12 cellular contexts compared by ENCODE assay signal in genomic region chr15:66388576-66388975, GRCh38. TPM values are rescaled to one million over a fixed set of nuclear protein-coding genes. Genes with fewer than 3 reads are reported as not detected.
A peak's percentile ranks its signal among the peaks of the same experiment; 100 is the strongest.
DNase-seq lines count a peak whose midpoint lies in the region; ATAC-seq, FAIRE-seq and TF ChIP-seq lines count a peak whose summit lies in the region.
"Had no signal": no experiment of that assay in that cellular context is flagged by ENCODE, and none has a peak within 500 bp of the region (broad histone marks: within the 10 kb centered on the region; RNA-seq: fewer than 3 reads in every experiment).

No MANE protein-coding gene starts in this region.

- no peaks in the 10 kb centered on the region for H3K36me3 ChIP-seq in CD4-positive, CD25-positive, alpha-beta regulatory T cell (ENCODE audit: control insufficient read depth, insufficient read depth, low read length)
- H3K36me3 ChIP-seq in HUES64 (ENCODE audit: insufficient read depth, low read length) = peaks cover 15% of the 10 kb centered on the region
- H3K36me3 ChIP-seq in GM12878 (ENCODE audit: control insufficient read depth in 2 of 2, insufficient read depth in 2 of 2, low read length in 1 of 2) = no peaks in the 10 kb centered on the region
- H3K36me3 ChIP-seq in naive thymus-derived CD4-positive, alpha-beta T cell (ENCODE audit: control insufficient read depth in 2 of 3, insufficient read depth in 3 of 3, low read length in 3 of 3) = peaks cover 0 to 3% (median 0%) of the 10 kb centered on the region in 3 experiments
- peaks cover 1 to 34% of the 10 kb centered on the region in 2 donors for H3K36me3 ChIP-seq in neuronal stem cell (replicated peaks in 1 of 2; ENCODE audit: control insufficient read depth in 2 of 2, insufficient read depth in 2 of 2, low read length in 2 of 2)
- no peaks in the 10 kb centered on the region; the same call in none of the 2 replicates for H3K36me3 ChIP-seq in WERI-Rb-1

- CTCF ChIA-PET in GM12878 (lab: Yijun Ruan, JAX) = interaction anchor here (0.7 to 5.5 kb wide), 14 partner anchors 13 to 115 kb away, joined by 3 to 90 read pairs (median 7); partner anchors contain the start of genes SNAPC5 and TIPIN
- CTCF ChIA-PET in naive thymus-derived CD4-positive, alpha-beta T cell (lab: Charles Lee) = interaction anchor here (0.6 to 5.7 kb wide), 5 partner anchors 14 to 110 kb away, joined by 3 to 62 read pairs (median 4); partner anchors contain the start of gene SNAPC5

- no peak for ATAC-seq in CD4-positive, CD25-positive, alpha-beta regulatory T cell (ENCODE audit: low read depth in 2 of 2)
- ATAC-seq in GM12878 (no peak), GM21619 (IDR thresholded peaks at IDR 0.05; ENCODE audit: unreplicated experiment) (no peak)
- ATAC-seq in naive thymus-derived CD4-positive, alpha-beta T cell = no peak
- ATAC-seq: sciatic nerve had no signal

- peaks cover 7% of the 10 kb centered on the region for H3K79me1 ChIP-seq in neuronal stem cell (ENCODE audit: low read depth, low read length)

- H3K18ac ChIP-seq in neuronal stem cell (ENCODE audit: low read length) = no peak overlapping the region

- H3K27me3 ChIP-seq in CD4-positive, CD25-positive, alpha-beta regulatory T cell (ENCODE audit: control insufficient read depth, insufficient read depth, low read length) = no peaks in the 10 kb centered on the region
- H3K27me3 ChIP-seq in HUES64 (ENCODE audit: insufficient read depth, low read length) (no peaks in the 10 kb centered on the region), GM12878 (replicated peaks in 1 of 2; ENCODE audit: control insufficient read depth in 2 of 2, insufficient read depth in 2 of 2, low read length in 1 of 2) (no peaks in the 10 kb centered on the region), neuronal stem cell (ENCODE audit: control insufficient read depth in 3 of 3, insufficient read depth in 3 of 3, low read depth in 1 of 3, low read length in 3 of 3) (no peaks in the 10 kb centered on the region), WERI-Rb-1 (ENCODE audit: insufficient read depth, low read depth, severe bottlenecking) (no peaks in the 10 kb centered on the region)
- H3K27me3 ChIP-seq in naive thymus-derived CD4-positive, alpha-beta T cell (ENCODE audit: control insufficient read depth in 2 of 2, insufficient read depth in 2 of 2, low read length in 2 of 2) = no peaks in the 10 kb centered on the region

- H2BK15ac ChIP-seq in neuronal stem cell (ENCODE audit: low read length) = no peak overlapping the region

- DNase-seq in CD4-positive, CD25-positive, alpha-beta regulatory T cell = no peak
- no peak for DNase-seq in GM12878 (ENCODE audit: low read depth, low spot score)
- no peak for DNase-seq in naive thymus-derived CD4-positive, alpha-beta T cell
- DNase-seq in neuronal stem cell (ENCODE audit: low spot score) = no peak
- no peak for DNase-seq in stimulated activated CD4-positive, alpha-beta T cell treated with anti-CD3 and anti-CD28 coated beads, Interleukin-2, amount 100 ng/mL, for 48 hours
- DNase-seq in WERI-Rb-1 = no peak
- DNase-seq: GDM1, head of caudate nucleus had no signal

- H3K4me1 ChIP-seq in CD4-positive, CD25-positive, alpha-beta regulatory T cell (ENCODE audit: control insufficient read depth, insufficient read depth, low read length, poor library complexity, severe bottlenecking) = peaks cover 61% of the 10 kb centered on the region
- peaks cover 17% of the 10 kb centered on the region for H3K4me1 ChIP-seq in HUES64 (ENCODE audit: insufficient read depth, low read length)
- H3K4me1 ChIP-seq in GM12878 (ENCODE audit: control insufficient read depth, insufficient read depth, low read length) = peaks cover 17% of the 10 kb centered on the region; the same call in 1 of the 2 replicates
- peaks cover 47 to 58% of the 10 kb centered on the region in 2 donors for H3K4me1 ChIP-seq in naive thymus-derived CD4-positive, alpha-beta T cell (ENCODE audit: control insufficient read depth in 2 of 2, insufficient read depth in 2 of 2, low read length in 2 of 2)
- H3K4me1 ChIP-seq in neuronal stem cell (ENCODE audit: control insufficient read depth in 2 of 2, insufficient read depth in 1 of 2, low read depth in 1 of 2, low read length in 2 of 2) = peaks cover 2 to 8% of the 10 kb centered on the region in 2 donors

- SMC1A ChIA-PET in GM12878 (lab: Charles Lee; ENCODE audit: uncharacterized antibody, unreplicated experiment) = interaction anchor here (0.6 to 5.0 kb wide), 19 partner anchors 14 to 110 kb away, joined by 3 to 71 read pairs (median 3); partner anchors contain the start of genes SNAPC5 and TIPIN

- TF ChIP-seq EP300 in GM12878 (IDR thresholded peaks at IDR 0.05; ENCODE audit: borderline replicate concordance in 1 of 2, control insufficient read depth in 1 of 2, low read depth in 2 of 2, low read length in 2 of 2) = no peak

- POLR2A ChIA-PET in GM12878 (lab: Charles Lee) = interaction anchor here (0.6 to 9.7 kb wide), 13 partner anchors 14 to 1007 kb away, joined by 3 to 120 read pairs (median 6); partner anchors contain the start of gene SNAPC5
- POLR2A ChIA-PET in naive thymus-derived CD4-positive, alpha-beta T cell (lab: Charles Lee) = interaction anchor here (0.9 to 6.0 kb wide), 6 partner anchors 13 to 116 kb away, joined by 3 to 71 read pairs (median 8); partner anchors contain the start of genes RPL4, SNAPC5 and ZWILCH

- FAIRE-seq in GM12878 (lab: Jason Lieb, UNC) = no peak
- FAIRE-seq: HTR-8/SVneo had no signal

- H3K4me2 ChIP-seq in GM12878 (ENCODE audit: control insufficient read depth, insufficient read depth) (peak overlapping the region; percentile 50), neuronal stem cell (ENCODE audit: insufficient read depth, low read length, poor library complexity, severe bottlenecking) (no peak overlapping the region)

- WGBS in HUES64 = 96% methylated on average over 5 of the region's 5 CpGs
- WGBS in GM12878 (ENCODE audit: insufficient coverage, insufficient replicate concordance, low lambda C conversion rate, missing lambda C conversion rate) = 24% methylated on average over 3 of the region's 5 CpGs
- no CpG with 5 or more reads among the region's 5 CpGs for WGBS in neuronal stem cell (ENCODE audit: extremely low coverage in 2 of 2, insufficient read length in 2 of 2, insufficient replicate concordance in 1 of 2), 2 donors

- no peak for TF ChIP-seq POLR2A in GM12878 (IDR thresholded peaks at IDR 0.05; ENCODE audit: low read depth, low read length)

- peaks cover 77% of the 10 kb centered on the region for H3K79me2 ChIP-seq in GM12878 (ENCODE audit: control insufficient read depth, insufficient read depth, low read length)

- TF ChIP-seq CTCF in GM12878 (IDR thresholded peaks at IDR 0.05 in 2 of 3, conservative IDR thresholded peaks at IDR 0.05 in 1 of 3; ENCODE audit: control insufficient read depth in 2 of 3, extremely low read depth in 1 of 3, insufficient read depth in 1 of 3, low read depth in 3 of 3, low read length in 3 of 3) (no peak), WERI-Rb-1 (IDR thresholded peaks at IDR 0.05; ENCODE audit: low read depth, low read length) (no peak)

- in situ Hi-C loops in GM12878 (cut with MboI) = no loop called here

- no peaks in the 10 kb centered on the region for H4K20me1 ChIP-seq in GM12878 (ENCODE audit: control insufficient read depth, insufficient read depth)

- BruUV-seq in GM12878 (replicated peaks; lab: Mats Ljungman, UMichigan) = no TSS peak

- H3K9me3 ChIP-seq in CD4-positive, CD25-positive, alpha-beta regulatory T cell (ENCODE audit: control insufficient read depth in 2 of 2, low read length in 2 of 2) = no peaks in the 10 kb centered on the region
- H3K9me3 ChIP-seq in HUES64 (ENCODE audit: insufficient read depth, low read depth, low read length) = no peaks in the 10 kb centered on the region
- no peaks in the 10 kb centered on the region for H3K9me3 ChIP-seq in GM12878 (replicated peaks; ENCODE audit: control insufficient read depth, insufficient read depth, low read length)
- H3K9me3 ChIP-seq in naive thymus-derived CD4-positive, alpha-beta T cell (ENCODE audit: control insufficient read depth in 2 of 3, low read length in 3 of 3) = no peaks in the 10 kb centered on the region
- peaks cover 0 to 2% of the 10 kb centered on the region in 2 donors for H3K9me3 ChIP-seq in neuronal stem cell (replicated peaks in 1 of 2; ENCODE audit: control insufficient read depth in 2 of 2, insufficient read depth in 1 of 2, low read depth in 1 of 2, low read length in 2 of 2)
- no peaks in the 10 kb centered on the region for H3K9me3 ChIP-seq in WERI-Rb-1 (ENCODE audit: severe bottlenecking)

- intact Hi-C loops in GM12878 (cut with micrococcal nuclease; ENCODE audit: unreplicated experiment) = no loop called here
- intact Hi-C loops in naive thymus-derived CD4-positive, alpha-beta T cell (cut with micrococcal nuclease) = loop anchor here in 1 of 2 donors (5.0 kb wide), 3 partner anchors 34 to 864 kb away; partner anchors contain the start of genes AAGAB and IQCH

- peak overlapping the region; percentile 95 for H3K4me3 ChIP-seq in CD4-positive, CD25-positive, alpha-beta regulatory T cell (ENCODE audit: low read depth, low read length)
- peak overlapping the region; percentile 91 for H3K4me3 ChIP-seq in HUES64 (ENCODE audit: low read length)
- peak overlapping the region; percentile 100 for H3K4me3 ChIP-seq in GM12878
- no peak overlapping the region for H3K4me3 ChIP-seq in naive thymus-derived CD4-positive, alpha-beta T cell (ENCODE audit: low read length)
- H3K4me3 ChIP-seq in neuronal stem cell (ENCODE audit: low read length in 2 of 2) = peak overlapping the region in 1 of 2 donors; percentile 68
- no peak overlapping the region for H3K4me3 ChIP-seq in WERI-Rb-1 (ENCODE audit: low read depth, low read length)

- peak overlapping the region in 2 of 3 donors; percentile 82 to 85 for H3K27ac Mint-ChIP-seq in CD4-positive, CD25-positive, alpha-beta regulatory T cell
- H3K27ac Mint-ChIP-seq in naive thymus-derived CD4-positive, alpha-beta T cell = peak overlapping the region in 8 of 9 donors; percentile 1 to 91 (median 86)

- H3K9me3 Mint-ChIP-seq in CD4-positive, CD25-positive, alpha-beta regulatory T cell = no peaks in the 10 kb centered on the region
- H3K9me3 Mint-ChIP-seq in naive thymus-derived CD4-positive, alpha-beta T cell = peaks cover 0 to 1% (median 0%) of the 10 kb centered on the region in 11 donors

- no peak overlapping the region for H3K4ac ChIP-seq in neuronal stem cell (ENCODE audit: low read length)

- H3K27ac ChIP-seq in CD4-positive, CD25-positive, alpha-beta regulatory T cell (ENCODE audit: insufficient read depth, low read length, poor library complexity, severe bottlenecking) = peak overlapping the region; percentile 82
- H3K27ac ChIP-seq in HUES64 (ENCODE audit: low read depth, low read length) (no peak overlapping the region), GM12878 (ENCODE audit: control insufficient read depth, insufficient read depth) (peak overlapping the region; percentile 73), neuronal stem cell (replicated peaks; ENCODE audit: low read length) (no peak overlapping the region), WERI-Rb-1 (no peak overlapping the region)
- H3K27ac ChIP-seq in naive thymus-derived CD4-positive, alpha-beta T cell (ENCODE audit: low read depth, low read length) = peak overlapping the region; percentile 85

- H3K4me3 Mint-ChIP-seq in CD4-positive, CD25-positive, alpha-beta regulatory T cell = peak overlapping the region; percentile 94 to 98 (median 95)
- peak overlapping the region; percentile 87 to 100 (median 94) for H3K4me3 Mint-ChIP-seq in naive thymus-derived CD4-positive, alpha-beta T cell

- no peaks in the 10 kb centered on the region for H3K27me3 Mint-ChIP-seq in CD4-positive, CD25-positive, alpha-beta regulatory T cell
- no peaks in the 10 kb centered on the region for H3K27me3 Mint-ChIP-seq in naive thymus-derived CD4-positive, alpha-beta T cell

- TF ChIP-seq RAD21 in GM12878 (IDR thresholded peaks at IDR 0.05; ENCODE audit: insufficient read depth, low read depth, low read length) = no peak

- no peak overlapping the region for H2BK12ac ChIP-seq in neuronal stem cell (ENCODE audit: low read length)

- H3K36me3 Mint-ChIP-seq in CD4-positive, CD25-positive, alpha-beta regulatory T cell = no peaks in the 10 kb centered on the region
- H3K36me3 Mint-ChIP-seq in naive thymus-derived CD4-positive, alpha-beta T cell = peaks cover 0 to 31% (median 5%) of the 10 kb centered on the region in 5 donors

- H4K8ac ChIP-seq in neuronal stem cell (ENCODE audit: low read depth, low read length) = no peak overlapping the region

- no peak overlapping the region for H2BK5ac ChIP-seq in neuronal stem cell (ENCODE audit: low read length)

- no peak overlapping the region for H2AK5ac ChIP-seq in neuronal stem cell (ENCODE audit: low read depth, low read length)

- RAD21 ChIA-PET in GM12878 (lab: Charles Lee; ENCODE audit: unreplicated experiment) = interaction anchor here (0.6 to 7.6 kb wide), 12 partner anchors 14 to 117 kb away, joined by 3 to 119 read pairs (median 4); partner anchors contain the start of genes RPL4, SNAPC5, TIPIN and ZWILCH

- no peak overlapping the region for H4K91ac ChIP-seq in neuronal stem cell (ENCODE audit: low read depth, low read length, poor library complexity)

- H3K23ac ChIP-seq in neuronal stem cell (ENCODE audit: low read depth, low read length, poor library complexity) = no peak overlapping the region

- H3K9ac ChIP-seq in HUES64 (ENCODE audit: low read depth, low read length) (no peak overlapping the region), GM12878 (ENCODE audit: control insufficient read depth, insufficient read depth, low read length) (peak overlapping the region; percentile 84), neuronal stem cell (ENCODE audit: low read depth, low read length, poor library complexity) (no peak overlapping the region)

- H3K4me1 Mint-ChIP-seq in CD4-positive, CD25-positive, alpha-beta regulatory T cell = peaks cover 24 to 71% (median 53%) of the 10 kb centered on the region in 4 donors
- peaks cover 60 to 78% (median 68%) of the 10 kb centered on the region in 7 donors for H3K4me1 Mint-ChIP-seq in naive thymus-derived CD4-positive, alpha-beta T cell

- H3K14ac ChIP-seq in neuronal stem cell (ENCODE audit: low read length) = no peak overlapping the region

- H2AFZ ChIP-seq in GM12878 (ENCODE audit: control insufficient read depth, low read depth, low read length) = no peak overlapping the region
- no peak overlapping the region for H2AFZ ChIP-seq in neuronal stem cell (ENCODE audit: low read length)

- H2BK120ac ChIP-seq in neuronal stem cell (ENCODE audit: low read depth, low read length) = no peak overlapping the region

RNA-seq across cellular contexts. Expression of gene MAP2K1, which starts 1.9 kb away (rescaled TPM):
- 49.0 TPM for total RNA-seq in CD4-positive, CD25-positive, alpha-beta regulatory T cell
- 10 to 100 TPM; 34.2 to 40.7 (median 37.1) TPM for polyA plus RNA-seq in CD4-positive, CD25-positive, alpha-beta regulatory T cell
- 33.1 TPM for polyA plus RNA-seq in HUES64 (2013, experiment 1 of 2)
- 42.9 TPM for polyA plus RNA-seq in HUES64 (2013, experiment 2 of 2)
- total RNA-seq in GM12878 (2013; cell fraction: nucleolus; rRNA removed) = 57.1 and 60.7 TPM in 2 replicates
- total RNA-seq in GM12878 (2014; rRNA removed) = 50.0 and 55.5 TPM in 2 replicates
- total RNA-seq in GM12878 (2014; rRNA removed; fragmentation: Illumina TruSeq; extraction: Trizol) = 28.1 and 30.1 TPM in 2 replicates
- 66.1 and 68.9 TPM in 2 replicates for total RNA-seq in GM12878 (2021)
- 43.7 TPM for polyA plus RNA-seq in GM12878 (2011; ENCODE audit: low read depth)
- 101 and 112 TPM in 2 replicates for polyA plus RNA-seq in GM12878 (2011; rRNA removed)
- polyA plus RNA-seq in GM12878 (2011; cell fraction: cytosol; rRNA removed) = 60.8 and 86.0 TPM in 2 replicates
- 40.4 and 44.1 TPM in 2 replicates for polyA plus RNA-seq in GM12878 (2011; cell fraction: nucleus; rRNA removed)
- 54.2 and 71.2 TPM in 2 replicates for polyA plus RNA-seq in GM12878 (2012)
- polyA plus RNA-seq in GM12878 (2014; fragmentation: Illumina TruSeq; extraction: Trizol) = 41.6 and 47.2 TPM in 2 replicates
- polyA plus RNA-seq in GM12878 (2014; fragmentation: Nextera tagmentation; extraction: Ambion mirVana) = 10 to 100 TPM; 11.2 to 17.7 TPM
- polyA plus RNA-seq in GM12878 (2014; rRNA removed) = 62.1 and 63.2 TPM in 2 replicates
- 10 to 100 TPM; 72.8 to 79.4 TPM for polyA plus RNA-seq in GM12878 (2016; fragmentation: Nextera tagmentation; extraction: Ambion mirVana)
- 37.0 and 45.6 TPM in 2 replicates for polyA minus RNA-seq in GM12878 (2011; rRNA and poly(A)+ RNA removed)
- 15.0 and 16.3 TPM in 2 replicates for polyA minus RNA-seq in GM12878 (2011; cell fraction: cytosol; rRNA and poly(A)+ RNA removed)
- 17.0 and 21.6 TPM in 2 replicates for polyA minus RNA-seq in GM12878 (2011; cell fraction: nucleus; rRNA and poly(A)+ RNA removed)
- 10 to 100 TPM; 37.7 to 97.2 (median 47.5) TPM for total RNA-seq in naive thymus-derived CD4-positive, alpha-beta T cell
- polyA plus RNA-seq in naive thymus-derived CD4-positive, alpha-beta T cell = 10 to 100 TPM; 37.2 to 45.0 TPM
- polyA plus RNA-seq in neuronal stem cell (2013, experiment 1 of 2) = 17.3 TPM
- polyA plus RNA-seq in neuronal stem cell (2013, experiment 2 of 2) = 18.3 TPM

RNA-seq across cellular contexts. Expression of gene TIPIN, which starts 32.1 kb away (rescaled TPM):
- total RNA-seq in CD4-positive, CD25-positive, alpha-beta regulatory T cell = 6.0 TPM
- polyA plus RNA-seq in CD4-positive, CD25-positive, alpha-beta regulatory T cell = 10 to 100 TPM in 2 of 4 donors, 1 to 10 TPM in 2; 6.8 to 11.2 (median 9.4) TPM
- polyA plus RNA-seq in HUES64 (2013, experiment 1 of 2) = 27.7 TPM
- polyA plus RNA-seq in HUES64 (2013, experiment 2 of 2) = 24.2 TPM
- 45.4 TPM in 2 replicates for total RNA-seq in GM12878 (2013; cell fraction: nucleolus; rRNA removed)
- total RNA-seq in GM12878 (2014; rRNA removed) = 26.7 and 29.3 TPM in 2 replicates
- total RNA-seq in GM12878 (2014; rRNA removed; fragmentation: Illumina TruSeq; extraction: Trizol) = 37.7 and 41.1 TPM in 2 replicates
- 26.2 and 30.3 TPM in 2 replicates for total RNA-seq in GM12878 (2021)
- 11.7 TPM for polyA plus RNA-seq in GM12878 (2011; ENCODE audit: low read depth)
- 21.1 and 32.4 TPM in 2 replicates for polyA plus RNA-seq in GM12878 (2011; rRNA removed)
- polyA plus RNA-seq in GM12878 (2011; cell fraction: cytosol; rRNA removed) = 8.6 and 10.2 TPM in 2 replicates
- polyA plus RNA-seq in GM12878 (2011; cell fraction: nucleus; rRNA removed) = 9.0 and 12.8 TPM in 2 replicates
- polyA plus RNA-seq in GM12878 (2012) = 16.4 and 18.7 TPM in 2 replicates
- 53.1 and 71.8 TPM in 2 replicates for polyA plus RNA-seq in GM12878 (2014; fragmentation: Illumina TruSeq; extraction: Trizol)
- 10 to 100 TPM; 52.8 to 59.2 TPM for polyA plus RNA-seq in GM12878 (2014; fragmentation: Nextera tagmentation; extraction: Ambion mirVana)
- 23.3 and 28.5 TPM in 2 replicates for polyA plus RNA-seq in GM12878 (2014; rRNA removed)
- polyA plus RNA-seq in GM12878 (2016; fragmentation: Nextera tagmentation; extraction: Ambion mirVana) = 10 to 100 TPM; 62.8 to 69.2 TPM
- 9.5 and 16.7 TPM in 2 replicates for polyA minus RNA-seq in GM12878 (2011; rRNA and poly(A)+ RNA removed)
- polyA minus RNA-seq in GM12878 (2011; cell fraction: cytosol; rRNA and poly(A)+ RNA removed) = 4.9 and 12.9 TPM in 2 replicates
- polyA minus RNA-seq in GM12878 (2011; cell fraction: nucleus; rRNA and poly(A)+ RNA removed) = 6.0 and 12.4 TPM in 2 replicates
- 10 to 100 TPM in 2 of 5 experiments, 1 to 10 TPM in 3; 3.8 to 28.2 (median 9.9) TPM for total RNA-seq in naive thymus-derived CD4-positive, alpha-beta T cell
- 10 to 100 TPM in 1 of 2 donors, 1 to 10 TPM in 1; 6.1 to 11.1 TPM for polyA plus RNA-seq in naive thymus-derived CD4-positive, alpha-beta T cell
- 14.8 TPM for polyA plus RNA-seq in neuronal stem cell (2013, experiment 1 of 2)
- polyA plus RNA-seq in neuronal stem cell (2013, experiment 2 of 2) = 13.9 TPM

Comparison
In these comparisons a context has a peak if more than half of its experiments do, and no peak if none do; other contexts are left out.
1. H3K27ac ChIP-seq: peak in CD4-positive, CD25-positive, alpha-beta regulatory T cell (single experiment), GM12878 (single experiment) and naive thymus-derived CD4-positive, alpha-beta T cell (single experiment); none in HUES64 (single experiment), neuronal stem cell (single experiment) and WERI-Rb-1 (single experiment).
2. H3K4me3 ChIP-seq: peak in CD4-positive, CD25-positive, alpha-beta regulatory T cell (single experiment), HUES64 (single experiment) and GM12878 (single experiment); none in naive thymus-derived CD4-positive, alpha-beta T cell (single experiment) and WERI-Rb-1 (single experiment).